14 cellular contexts compared by ENCODE assay signal in genomic region chrX:134238144-134238543, GRCh38. TPM values are rescaled to one million over a fixed set of nuclear protein-coding genes. Genes with fewer than 3 reads are reported as not detected.
DNase-seq lines count a peak whose midpoint lies in the region; ATAC-seq and TF ChIP-seq lines count a peak whose summit lies in the region.
"Not testable (repeated sequence)": the region's sequence is repeated elsewhere in the genome, so short reads cannot be mapped to it uniquely, and the experiment has no call there.
"Had no signal": no experiment of that assay in that cellular context is flagged by ENCODE, and none has a peak within 500 bp of the region (broad histone marks: within the 10 kb centered on the region; RNA-seq: fewer than 3 reads in every experiment).

No MANE protein-coding gene starts in this region.

- not testable (repeated sequence) for H3K27ac ChIP-seq in HUES6 (ENCODE audit: low read depth, low read length); endodermal cell (ENCODE audit: low read depth, low read length); iPS-18a (ENCODE audit: low read length)
- H3K27ac ChIP-seq in neuronal stem cell (replicated peaks; ENCODE audit: low read length) (peak overlapping the region; percentile 22), substantia nigra (ENCODE audit: low read depth, low read length, poor library complexity, severe bottlenecking) (peak overlapping the region; percentile 49)

- H3K79me1 ChIP-seq in neuronal stem cell (ENCODE audit: low read depth, low read length) = not testable (repeated sequence)

- intact Hi-C loops in natural killer cell (cut with micrococcal nuclease) = not testable (repeated sequence)

- not testable (repeated sequence) for H3K18ac ChIP-seq in neuronal stem cell (ENCODE audit: low read length)

- not testable (repeated sequence) for H3K23ac ChIP-seq in neuronal stem cell (ENCODE audit: low read depth, low read length, poor library complexity)

- WGBS in endodermal cell (ENCODE audit: insufficient coverage in 1 of 2, insufficient read length in 1 of 2), 2 experiments = 81% methylated on average over 7 of the region's 9 CpGs; no CpG with 5 or more reads in 1 of the 2 experiments
- WGBS in neuronal stem cell (ENCODE audit: extremely low coverage in 2 of 2, insufficient read length in 2 of 2, insufficient replicate concordance in 1 of 2), 2 donors = no CpG with 5 or more reads among the region's 9 CpGs

- not testable (repeated sequence) for H4K91ac ChIP-seq in neuronal stem cell (ENCODE audit: low read depth, low read length, poor library complexity)

- H2AK5ac ChIP-seq in neuronal stem cell (ENCODE audit: low read depth, low read length) = not testable (repeated sequence)

- not testable (repeated sequence) for H3K36me3 ChIP-seq in ES-I3 (ENCODE audit: insufficient read depth, low read length); HUES6 (ENCODE audit: control insufficient read depth, insufficient read depth, low read length); endodermal cell (ENCODE audit: control insufficient read depth, insufficient read depth, low read length); iPS-18a (ENCODE audit: control insufficient read depth, low read depth, low read length); neuronal stem cell (replicated peaks in 1 of 2; ENCODE audit: control insufficient read depth in 2 of 2, insufficient read depth in 2 of 2, low read length in 2 of 2)

- TF ChIP-seq CTCF in endodermal cell (conservative IDR thresholded peaks at IDR 0.05); natural killer cell (IDR thresholded peaks at IDR 0.05): not testable (repeated sequence)

- H4K8ac ChIP-seq in neuronal stem cell (ENCODE audit: low read depth, low read length) = not testable (repeated sequence)

- H2BK120ac ChIP-seq in neuronal stem cell (ENCODE audit: low read depth, low read length) = not testable (repeated sequence)

- not testable (repeated sequence) for H2BK12ac ChIP-seq in neuronal stem cell (ENCODE audit: low read length)

- not testable (repeated sequence) for H2BK15ac ChIP-seq in neuronal stem cell (ENCODE audit: low read length)

- not testable (repeated sequence) for H2BK5ac ChIP-seq in neuronal stem cell (ENCODE audit: low read length)

- H3K4me3 ChIP-seq in HUES6 (ENCODE audit: low read depth, low read length) (peak overlapping the region; percentile 61), endodermal cell (ENCODE audit: low read length) (peak overlapping the region; percentile 77), iPS-18a (ENCODE audit: low read length) (peak overlapping the region; percentile 68), neuronal stem cell (ENCODE audit: low read length in 2 of 2) (peak overlapping the region; percentile 74 to 89)

- H2AFZ ChIP-seq in neuronal stem cell (ENCODE audit: low read length) = not testable (repeated sequence)

- H3K27me3 ChIP-seq in HUES6 (ENCODE audit: control insufficient read depth, insufficient read depth, low read length); endodermal cell (ENCODE audit: control insufficient read depth, insufficient read depth, low read length, poor library complexity, severe bottlenecking); iPS-18a (ENCODE audit: control insufficient read depth, insufficient read depth, low read length); neuronal stem cell (ENCODE audit: control insufficient read depth in 3 of 3, insufficient read depth in 3 of 3, low read depth in 1 of 3, low read length in 3 of 3): not testable (repeated sequence)

- H3K4ac ChIP-seq in neuronal stem cell (ENCODE audit: low read length) = not testable (repeated sequence)

- not testable (repeated sequence) for H3K9me3 ChIP-seq in ES-I3 (ENCODE audit: control insufficient read depth, insufficient read depth, low read length); HUES6 (ENCODE audit: control insufficient read depth, insufficient read depth, low read depth, low read length); endodermal cell (ENCODE audit: control insufficient read depth, low read length); iPS-18a (ENCODE audit: control insufficient read depth, low read depth, low read length); neuronal stem cell (replicated peaks in 1 of 2; ENCODE audit: control insufficient read depth in 2 of 2, insufficient read depth in 1 of 2, low read depth in 1 of 2, low read length in 2 of 2)

- H3K9me3 Mint-ChIP-seq in activated naive CD8-positive, alpha-beta T cell treated with anti-CD3 and anti-CD28 coated beads for 36 hours; natural killer cell: not testable (repeated sequence)
- peaks cover 24% of the 10 kb centered on the region for H3K9me3 Mint-ChIP-seq in endodermal cell

- not testable (repeated sequence) for H3K4me1 Mint-ChIP-seq in activated naive CD8-positive, alpha-beta T cell treated with anti-CD3 and anti-CD28 coated beads for 36 hours; natural killer cell
- H3K4me1 Mint-ChIP-seq in endodermal cell = peaks cover 14% of the 10 kb centered on the region

- H3K27ac Mint-ChIP-seq in activated naive CD8-positive, alpha-beta T cell treated with anti-CD3 and anti-CD28 coated beads for 36 hours; endodermal cell; natural killer cell: not testable (repeated sequence)

- H3K27me3 Mint-ChIP-seq in activated naive CD8-positive, alpha-beta T cell treated with anti-CD3 and anti-CD28 coated beads for 36 hours = peaks cover 16% of the 10 kb centered on the region
- H3K27me3 Mint-ChIP-seq in endodermal cell (ENCODE audit: insufficient read depth) = not testable (repeated sequence)
- peaks cover 5 to 16% of the 10 kb centered on the region in 2 donors for H3K27me3 Mint-ChIP-seq in natural killer cell (ENCODE audit: low read depth in 2 of 2)

- peak overlapping the region; percentile 18 for H3K4me3 Mint-ChIP-seq in activated naive CD8-positive, alpha-beta T cell treated with anti-CD3 and anti-CD28 coated beads for 36 hours
- H3K4me3 Mint-ChIP-seq in endodermal cell (peak overlapping the region; percentile 64), natural killer cell (peak overlapping the region; percentile 45)

- H3K9ac ChIP-seq in ES-I3 (ENCODE audit: low read depth, low read length) (peak overlapping the region; percentile 79; the same call in 1 of the 2 replicates), HUES6 (ENCODE audit: low read length) (peak overlapping the region; percentile 49)
- not testable (repeated sequence) for H3K9ac ChIP-seq in endodermal cell (ENCODE audit: extremely low read depth, low read length, poor library complexity, severe bottlenecking); iPS-18a (ENCODE audit: low read length); neuronal stem cell (ENCODE audit: low read depth, low read length, poor library complexity)

- peak overlapping the region; percentile 52 for H3K4me2 ChIP-seq in neuronal stem cell (ENCODE audit: insufficient read depth, low read length, poor library complexity, severe bottlenecking)

- ATAC-seq in natural killer cell = not testable (repeated sequence)

- not testable (repeated sequence) for DNase-seq in activated naive CD8-positive, alpha-beta T cell treated with anti-CD3 and anti-CD28 coated beads for 36 hours; endodermal cell; natural killer cell; neuronal stem cell (ENCODE audit: low spot score); substantia nigra (lab: John Stamatoyannopoulos, UW)

- peaks cover 34% of the 10 kb centered on the region for H3K4me1 ChIP-seq in ES-I3 (ENCODE audit: insufficient read depth, low read length)
- peaks cover 46% of the 10 kb centered on the region for H3K4me1 ChIP-seq in HUES6 (ENCODE audit: control insufficient read depth, insufficient read depth, low read length)
- H3K4me1 ChIP-seq in endodermal cell (ENCODE audit: control insufficient read depth, insufficient read depth, low read length) = not testable (repeated sequence)
- H3K4me1 ChIP-seq in iPS-18a (ENCODE audit: control insufficient read depth, low read depth, low read length) = peaks cover 20% of the 10 kb centered on the region
- H3K4me1 ChIP-seq in neuronal stem cell (ENCODE audit: control insufficient read depth in 2 of 2, insufficient read depth in 1 of 2, low read depth in 1 of 2, low read length in 2 of 2) = peaks cover 9 to 19% of the 10 kb centered on the region in 2 donors

- not testable (repeated sequence) for H3K36me3 Mint-ChIP-seq in activated naive CD8-positive, alpha-beta T cell treated with anti-CD3 and anti-CD28 coated beads for 36 hours; endodermal cell (ENCODE audit: low read depth); natural killer cell

- not testable (repeated sequence) for H3K14ac ChIP-seq in neuronal stem cell (ENCODE audit: low read length)

RNA-seq across cellular contexts. Expression of gene CCDC160, which starts 1.2 kb away (rescaled TPM):
- total RNA-seq in activated naive CD8-positive, alpha-beta T cell treated with anti-CD3 and anti-CD28 coated beads for 36 hours = under 1 TPM in 1 of 2 experiments, not detected in 1; 0.12 TPM
- total RNA-seq in endodermal cell (1 to 10 TPM; 2.9 to 4.7 TPM), natural killer cell (not detected)
- polyA plus RNA-seq in endodermal cell (2013, experiment 1 of 2) = 29.2 TPM
- 30.4 TPM for polyA plus RNA-seq in endodermal cell (2013, experiment 2 of 2)
- polyA plus RNA-seq in neuronal stem cell (2013, experiment 1 of 2) = 38.8 TPM
- polyA plus RNA-seq in neuronal stem cell (2013, experiment 2 of 2) = 40.4 TPM
- total RNA-seq: A172; CD8-positive, alpha-beta memory T cell; Daoy; GM23248; MCF 10A; Peyer's patch had no signal
- polyA plus RNA-seq: CD8-positive, alpha-beta memory T cell; GM23248 had no signal
